In genomic region chr14:27528328-27528727, GRCh38 we compare ENCODE assay signal across 1 cellular context.
TF ChIP-seq lines count a peak whose summit lies in the region.

No MANE protein-coding gene starts in this region.

TF ChIP-seq in H1, 55 proteins besides CTCF, POLR2A, EP300 and RAD21 (continued from another document):
- TF ChIP-seq E2F6 (IDR thresholded peaks at IDR 0.05), result no peak
- no peak for TF ChIP-seq BRCA1 (IDR thresholded peaks at IDR 0.05; ENCODE audit: low read depth, low read length)
- TF ChIP-seq USF2 (IDR thresholded peaks at IDR 0.05; ENCODE audit: low read length), result no peak
- no peak for TF ChIP-seq NANOG (IDR thresholded peaks at IDR 0.05; ENCODE audit: insufficient read depth, low read depth, low read length, poor library complexity, severe bottlenecking)
- no peak for TF ChIP-seq RBBP5 (IDR thresholded peaks at IDR 0.05; ENCODE audit: borderline replicate concordance, low read depth, low read length)
